Comparison of ENCODE assay signal across 9 cellular contexts in genomic region chr6:22827760-22828159, GRCh38.
DNase-seq lines count a peak whose midpoint lies in the region; FAIRE-seq and TF ChIP-seq lines count a peak whose summit lies in the region.
"Had no signal": no experiment of that assay in that cellular context is flagged by ENCODE, and none has a peak within 500 bp of the region (broad histone marks: within the 10 kb centered on the region; RNA-seq: fewer than 3 reads in every experiment).

No MANE protein-coding gene starts in this region.

- no peak overlapping the region for H3K4me3 Mint-ChIP-seq in astrocyte (ENCODE audit: unreplicated experiment)
- H3K4me3 Mint-ChIP-seq: CD14-positive monocyte had no signal

- no peaks in the 10 kb centered on the region for H3K9me3 Mint-ChIP-seq in astrocyte (ENCODE audit: unreplicated experiment)

- H2AFZ ChIP-seq in astrocyte (ENCODE audit: low read depth, low read length) (peak overlapping the region; percentile 22), hepatocyte (no peak overlapping the region), smooth muscle cell (ENCODE audit: low read depth) (peak overlapping the region; percentile 90)

- H3K36me3 ChIP-seq in astrocyte (ENCODE audit: insufficient read depth, low read length) (no peaks in the 10 kb centered on the region), hepatocyte (replicated peaks; ENCODE audit: insufficient read depth, low read depth) (no peaks in the 10 kb centered on the region), smooth muscle cell (ENCODE audit: low read depth) (no peaks in the 10 kb centered on the region)

- H3K79me2 ChIP-seq in astrocyte (ENCODE audit: insufficient read depth, low read length) (no peaks in the 10 kb centered on the region), hepatocyte (no peaks in the 10 kb centered on the region), smooth muscle cell (ENCODE audit: low read depth) (no peaks in the 10 kb centered on the region)

- H3K4me2 ChIP-seq in astrocyte (ENCODE audit: low read length) (peak overlapping the region; percentile 76), hepatocyte (peak overlapping the region; percentile 48), smooth muscle cell (peak overlapping the region; percentile 79)

- H3K27me3 Mint-ChIP-seq in astrocyte (ENCODE audit: low read depth, unreplicated experiment): no peaks in the 10 kb centered on the region

- H3K4me1 ChIP-seq in astrocyte (ENCODE audit: insufficient read depth, low read length): peaks cover 21% of the 10 kb centered on the region
- peaks cover 27% of the 10 kb centered on the region for H3K4me1 ChIP-seq in hepatocyte (ENCODE audit: insufficient read depth)
- H3K4me1 ChIP-seq in smooth muscle cell (ENCODE audit: low read depth): peaks cover 17% of the 10 kb centered on the region

- H3K27me3 ChIP-seq in astrocyte (ENCODE audit: insufficient read depth, low read length) (no peaks in the 10 kb centered on the region), hepatocyte (no peaks in the 10 kb centered on the region), smooth muscle cell (ENCODE audit: low read depth) (no peaks in the 10 kb centered on the region)

- H4K20me1 ChIP-seq in astrocyte (ENCODE audit: insufficient read depth, low read length) (no peaks in the 10 kb centered on the region), hepatocyte (ENCODE audit: insufficient read depth, poor library complexity, severe bottlenecking) (no peaks in the 10 kb centered on the region), smooth muscle cell (ENCODE audit: low read depth) (no peaks in the 10 kb centered on the region)

- H3K4me3 ChIP-seq in astrocyte (ENCODE audit: insufficient read depth, low read depth, low read length) (no peak overlapping the region), hepatocyte (no peak overlapping the region), smooth muscle cell (no peak overlapping the region)

- in situ Hi-C loops in GM13976 (cut with MboI; ENCODE audit: low sequenced_read_pairs, unreplicated experiment) (no loop called here), G401 (cut with HindIII; ENCODE audit: low sequenced_read_pairs) (no loop called here)

- no peaks in the 10 kb centered on the region for H3K36me3 Mint-ChIP-seq in astrocyte (ENCODE audit: low read depth, unreplicated experiment)
- H3K36me3 Mint-ChIP-seq: CD14-positive monocyte had no signal

- FAIRE-seq in astrocyte (lab: Jason Lieb, UNC): no peak

- H3K9ac ChIP-seq in astrocyte (ENCODE audit: low read length) (peak overlapping the region; percentile 86), smooth muscle cell (ENCODE audit: low read depth) (peak overlapping the region; percentile 93)

- peaks cover 31% of the 10 kb centered on the region for H3K4me1 Mint-ChIP-seq in astrocyte (ENCODE audit: low read depth, unreplicated experiment)
- H3K4me1 Mint-ChIP-seq: CD14-positive monocyte had no signal

- no peaks in the 10 kb centered on the region for H3K9me2 ChIP-seq in hepatocyte (replicated peaks; ENCODE audit: insufficient read depth)

- H3K27ac Mint-ChIP-seq in astrocyte (ENCODE audit: unreplicated experiment): peak overlapping the region; percentile 100
- H3K27ac Mint-ChIP-seq: CD14-positive monocyte had no signal

- peak overlapping the region; percentile 98 for H3K27ac ChIP-seq in astrocyte (ENCODE audit: low read depth, low read length)
- peak overlapping the region; percentile 87 for H3K27ac ChIP-seq in hepatocyte
- H3K27ac ChIP-seq in smooth muscle cell (ENCODE audit: low read depth): peak overlapping the region; percentile 100

- 48% methylated on average over 1 of the region's 1 CpG for WGBS in hepatocyte (ENCODE audit: low lambda C conversion rate, missing lambda C conversion rate)
- WGBS in smooth muscle cell (ENCODE audit: low lambda C conversion rate): 11% methylated on average over 1 of the region's 1 CpG

- DNase-seq in HS-27A (ENCODE audit: low read depth): peak; percentile 19
- DNase-seq in astrocyte (ENCODE audit: low read depth): peak; percentile 47
- peak; percentile 15 for DNase-seq in hepatocyte (ENCODE audit: low spot score)
- no peak for DNase-seq in smooth muscle cell (lab: John Stamatoyannopoulos, UW; ENCODE audit: unreplicated experiment)
- no peak for DNase-seq in GM13976 (ENCODE audit: low spot score)
- no peak for DNase-seq in activated CD8-positive, alpha-beta memory T cell treated with anti-CD3 and anti-CD28 coated beads, Interleukin-2, amount 50 U/mL, for 48 hours
- DNase-seq in G401 (ENCODE audit: low spot score): no peak
- DNase-seq in COLO829 (ENCODE audit: low spot score): no peak

- peaks cover 27% of the 10 kb centered on the region for H3F3A ChIP-seq in smooth muscle cell (ENCODE audit: low read depth)

- H3K9me3 ChIP-seq in astrocyte (ENCODE audit: insufficient read depth, low read depth, low read length): no peaks in the 10 kb centered on the region
- no peaks in the 10 kb centered on the region for H3K9me3 ChIP-seq in hepatocyte (ENCODE audit: low read depth)
- no peaks in the 10 kb centered on the region for H3K9me3 ChIP-seq in smooth muscle cell (replicated peaks; ENCODE audit: low read depth)

- no peak for TF ChIP-seq CTCF in astrocyte (IDR thresholded peaks at IDR 0.05; ENCODE audit: insufficient read depth, low read depth, low read length)
- TF ChIP-seq CTCF in hepatocyte (IDR thresholded peaks at IDR 0.05; ENCODE audit: poor library complexity): no peak
- no peak for TF ChIP-seq CTCF in smooth muscle cell (IDR thresholded peaks at IDR 0.05; ENCODE audit: borderline replicate concordance, insufficient read depth, poor library complexity, severe bottlenecking)
- no peak for TF ChIP-seq CTCF in GM13976 (IDR thresholded peaks at IDR 0.05; ENCODE audit: borderline replicate concordance, control extremely low read depth, extremely low read depth, insufficient read depth, missing control alignments)

Comparison
In these comparisons a context has a peak if more than half of its experiments do, and no peak if none do; other contexts are left out.
1. DNase-seq: peak in HS-27A (single experiment), astrocyte (single experiment) and hepatocyte (single experiment); none in smooth muscle cell (single experiment), GM13976 (single experiment), activated CD8-positive, alpha-beta memory T cell treated with anti-CD3 and anti-CD28 coated beads, Interleukin-2, amount 50 U/mL, for 48 hours (single experiment), G401 (single experiment) and COLO829 (single experiment).
2. Peak in every context shown above with its lines, with median percentiles within 50 percentile points of each other: H3K27ac ChIP-seq and H3K4me2 ChIP-seq.